ENCODE assay signal across 38 cellular contexts in genomic region chr6:165702669-165703068, GRCh38. TPM values are rescaled to one million over a fixed set of nuclear protein-coding genes. Genes with fewer than 3 reads are reported as not detected.
"Had no signal": no experiment of that assay in that cellular context is flagged by ENCODE, and none has a peak within 500 bp of the region (broad histone marks: within the 10 kb centered on the region; RNA-seq: fewer than 3 reads in every experiment).

No MANE protein-coding gene starts in this region.

- H3K4me1 ChIP-seq: adrenal gland, Peyer's patch had no signal

- H3K4me3 Mint-ChIP-seq: activated B cell treated with CpG ODN at 0.5 μM for 24 hours; activated CD4-positive, alpha-beta memory T cell treated with anti-CD3 and anti-CD28 coated beads for 36 hours; activated naive CD4-positive, alpha-beta T cell treated with anti-CD3 and anti-CD28 coated beads for 36 hours; activated T-cell treated with anti-CD3 and anti-CD28 coated beads, Interleukin-2, amount 50 U/mL, for 4 hours; activated T-helper 1 cell treated with anti-CD3 and anti-CD28 coated beads, Interleukin-12 subunit alpha, Interleukin-12 subunit beta, Interleukin-2, Interleukin-4 antibody, amounts not matched to agents 30 ng/mL and 10 ng/mL and 1 ng/mL, durations not matched to agents 14 hours and 24 hours and 36 hours; brain; central memory CD8-positive, alpha-beta T cell had no signal

- H3K27ac ChIP-seq: adrenal gland, Peyer's patch, RWPE1, VCaP had no signal

- H3K36me3 ChIP-seq: adrenal gland, Peyer's patch had no signal

- ATAC-seq: activated naive CD4-positive, alpha-beta T cell treated with anti-CD3 and anti-CD28 coated beads, Interleukin-2, amount 50 U/mL, for 72 hours; activated T-cell treated with anti-CD3 and anti-CD28 coated beads, Interleukin-2, amount 50 U/mL, for 4 hours; PC-3 had no signal

- H3K27me3 ChIP-seq: adrenal gland, Peyer's patch had no signal

- H3K4me3 ChIP-seq: adrenal gland, Peyer's patch had no signal

- DNase-seq: activated B cell treated with CpG ODN at 0.5 μM for 24 hours; activated CD4-positive, alpha-beta memory T cell treated with anti-CD3 and anti-CD28 coated beads for 36 hours; activated CD4-positive, alpha-beta T cell treated with anti-CD3 and anti-CD28 coated beads for 4 hours; activated CD4-positive, alpha-beta T cell treated with anti-CD3 and anti-CD28 coated beads, Interleukin-2, amount 50 U/mL, for 1 hour; activated CD4-positive, CD25-positive, alpha-beta regulatory T cell treated with anti-CD3 and anti-CD28 coated beads, Interleukin-2, amount 50 U/mL, for 72 hours; activated CD8-positive, alpha-beta memory T cell treated with anti-CD3 and anti-CD28 coated beads, Interleukin-2, amount 50 U/mL, for 4 hours; activated gamma-delta T cell treated with Interleukin-2 at 50 U/mL for 16 hours; activated naive CD4-positive, alpha-beta T cell treated with anti-CD3 and anti-CD28 coated beads for 36 hours; activated T-cell treated with anti-CD3 and anti-CD28 coated beads for 4 hours; activated T-cell treated with anti-CD3 and anti-CD28 coated beads, Interleukin-2, amount 50 U/mL, for 4 hours; adrenal gland; anterior cingulate cortex; MM.1S; MV-4-11; NCI-H1092 treated with DMSO at 0.1 percent for 48 hours; NCI-H1417; NCI-H146; NCI-H187; NCI-H2029 treated with DMSO at 0.1 percent for 48 hours; NCI-H2107; NCI-H2171; NCI-H510A; NCI-H526; NCI-H748 treated with DMSO at 0.1 percent for 48 hours; NK-92 treated with Interleukin-12 subunit alpha and Interleukin-12 subunit beta, amount 100 ng/mL, for 24 hours; PC-3; Peyer's patch; SIG-M5; SW 1271; T-helper 1 cell; T-helper 2 cell; T-helper 9 cell had no signal

- H3K4me1 Mint-ChIP-seq: activated B cell treated with CpG ODN at 0.5 μM for 24 hours; central memory CD8-positive, alpha-beta T cell had no signal

- H3K36me3 Mint-ChIP-seq: activated CD4-positive, alpha-beta memory T cell treated with anti-CD3 and anti-CD28 coated beads for 36 hours; activated naive CD4-positive, alpha-beta T cell treated with anti-CD3 and anti-CD28 coated beads, Interleukin-2, amount 50 U/mL, for 72 hours; brain had no signal

- H3K9me3 Mint-ChIP-seq: activated CD4-positive, alpha-beta memory T cell treated with anti-CD3 and anti-CD28 coated beads for 36 hours; activated naive CD4-positive, alpha-beta T cell treated with anti-CD3 and anti-CD28 coated beads for 36 hours; activated T-helper 1 cell treated with anti-CD3 and anti-CD28 coated beads, Interleukin-12 subunit alpha, Interleukin-12 subunit beta, Interleukin-2, Interleukin-4 antibody, amounts not matched to agents 30 ng/mL and 10 ng/mL and 1 ng/mL, durations not matched to agents 14 hours and 24 hours and 36 hours had no signal

- H3K27me3 Mint-ChIP-seq: activated B cell treated with CpG ODN at 0.5 μM for 24 hours; activated CD4-positive, alpha-beta memory T cell treated with anti-CD3 and anti-CD28 coated beads for 36 hours; central memory CD8-positive, alpha-beta T cell had no signal

- H3K9me3 ChIP-seq: adrenal gland, Peyer's patch had no signal

- H3K27ac Mint-ChIP-seq: activated B cell treated with CpG ODN at 0.5 μM for 24 hours; activated CD4-positive, alpha-beta memory T cell treated with anti-CD3 and anti-CD28 coated beads for 36 hours; activated naive CD4-positive, alpha-beta T cell treated with anti-CD3 and anti-CD28 coated beads for 36 hours; activated naive CD4-positive, alpha-beta T cell treated with anti-CD3 and anti-CD28 coated beads, Interleukin-2, amount 50 U/mL, for 72 hours; activated T-helper 1 cell treated with anti-CD3 and anti-CD28 coated beads, Interleukin-12 subunit alpha, Interleukin-12 subunit beta, Interleukin-2, Interleukin-4 antibody, amounts not matched to agents 30 ng/mL and 10 ng/mL and 1 ng/mL, durations not matched to agents 14 hours and 24 hours and 36 hours; brain had no signal

RNA-seq across cellular contexts. Expression of gene PDE10A, which starts 39.6 kb away (rescaled TPM):
- total RNA-seq: activated B cell treated with CpG ODN at 0.5 μM for 24 hours; activated CD4-positive, alpha-beta memory T cell treated with anti-CD3 and anti-CD28 coated beads for 36 hours; activated naive CD4-positive, alpha-beta T cell treated with anti-CD3 and anti-CD28 coated beads for 36 hours; activated naive CD4-positive, alpha-beta T cell treated with anti-CD3 and anti-CD28 coated beads, Interleukin-2, amount 50 U/mL, for 72 hours; activated T-helper 1 cell treated with anti-CD3 and anti-CD28 coated beads, Interleukin-12 subunit alpha, Interleukin-12 subunit beta, Interleukin-2, Interleukin-4 antibody, amounts not matched to agents 30 ng/mL and 10 ng/mL and 1 ng/mL, durations not matched to agents 14 hours and 24 hours and 36 hours had no signal
